In genomic region chr11:36463781-36464180, GRCh38 we compare ENCODE assay signal across 20 cellular contexts. TPM values are rescaled to one million over a fixed set of nuclear protein-coding genes. Genes with fewer than 3 reads are reported as not detected.
DNase-seq lines count a peak whose midpoint lies in the region; ATAC-seq and TF ChIP-seq lines count a peak whose summit lies in the region.
"Had no signal": no experiment of that assay in that cellular context is flagged by ENCODE, and none has a peak within 500 bp of the region (broad histone marks: within the 10 kb centered on the region; RNA-seq: fewer than 3 reads in every experiment).

No MANE protein-coding gene starts in this region.

- no peak overlapping the region for H4K12ac ChIP-seq in trophoblast cell (ENCODE audit: low read depth, low read length)

- whole genome bisulfite sequencing in trophoblast cell (ENCODE audit: extremely low coverage, insufficient coverage, insufficient read length) = no CpG with 5 or more reads among the region's 3 CpGs

- no peak overlapping the region for H2BK12ac ChIP-seq in trophoblast cell (ENCODE audit: low read length)

- H3K27me3 ChIP-seq in BJ (ENCODE audit: control insufficient read depth, insufficient read depth, low read length) (no peaks in the 10 kb centered on the region), trophoblast cell (ENCODE audit: insufficient read depth, low read length) (no peaks in the 10 kb centered on the region), upper lobe of right lung (no peaks in the 10 kb centered on the region)
- H3K27me3 ChIP-seq: brain microvascular endothelial cell, uterus had no signal

- H3K36me3 ChIP-seq in BJ (ENCODE audit: control insufficient read depth, insufficient read depth, low read length) (peaks cover 6% of the 10 kb centered on the region), trophoblast cell (ENCODE audit: control insufficient read depth in 1 of 2, insufficient read depth in 2 of 2, low read length in 2 of 2) (peaks cover 6 to 20% of the 10 kb centered on the region in 2 experiments), upper lobe of right lung (peaks cover 7% of the 10 kb centered on the region)
- H3K36me3 ChIP-seq: uterus had no signal

- H3K4me3 ChIP-seq in BJ (ENCODE audit: low read depth, low read length) = no peak overlapping the region
- H3K4me3 ChIP-seq in trophoblast cell (ENCODE audit: low read depth, low read length) = no peak overlapping the region
- H3K4me3 ChIP-seq in upper lobe of right lung = no peak overlapping the region
- H3K4me3 ChIP-seq in coronary artery = no peak overlapping the region
- H3K4me3 ChIP-seq: uterus had no signal

- peak overlapping the region; percentile 19 for H4K91ac ChIP-seq in trophoblast cell (ENCODE audit: low read depth, low read length)

- H3K23ac ChIP-seq in trophoblast cell (ENCODE audit: low read length) = no peak overlapping the region

- no peaks in the 10 kb centered on the region for H3K79me2 ChIP-seq in trophoblast cell (ENCODE audit: control insufficient read depth, insufficient read depth, low read length, poor library complexity)

- intact Hi-C loops in upper lobe of right lung (cut with DNase I) = no loop called here

- no peaks in the 10 kb centered on the region for H3K9me3 ChIP-seq in trophoblast cell (ENCODE audit: insufficient read depth, low read depth, low read length)
- no peaks in the 10 kb centered on the region for H3K9me3 ChIP-seq in upper lobe of right lung
- H3K9me3 ChIP-seq: uterus had no signal

- H3K9ac ChIP-seq in trophoblast cell (ENCODE audit: low read length) = no peak overlapping the region

- H2BK120ac ChIP-seq in trophoblast cell (ENCODE audit: insufficient read depth, low read length, poor library complexity) = peak overlapping the region; percentile 18

- no peak overlapping the region for H3K27ac ChIP-seq in trophoblast cell (ENCODE audit: low read depth, low read length)
- no peak overlapping the region for H3K27ac ChIP-seq in upper lobe of right lung
- H3K27ac ChIP-seq in coronary artery = no peak overlapping the region
- H3K27ac ChIP-seq: brain microvascular endothelial cell, uterus had no signal

- H3K79me1 ChIP-seq in trophoblast cell (ENCODE audit: low read length) = peaks cover 5% of the 10 kb centered on the region

- no peak overlapping the region for H2AK5ac ChIP-seq in trophoblast cell (ENCODE audit: low read length)

- no peak overlapping the region for H2BK5ac ChIP-seq in trophoblast cell (ENCODE audit: low read depth, low read length, poor library complexity)

- no peak overlapping the region for H3K18ac ChIP-seq in trophoblast cell (ENCODE audit: low read length)

- ATAC-seq in GM21723 (IDR thresholded peaks at IDR 0.05; ENCODE audit: unreplicated experiment) (no peak), upper lobe of right lung (no peak)

- H3K14ac ChIP-seq in trophoblast cell (ENCODE audit: low read length) = no peak overlapping the region

- CTCF ChIA-PET in BJ (lab: Yijun Ruan, JAX) = interaction anchor here (0.6 to 2.6 kb wide), 5 partner anchors 11 to 171 kb away, joined by 3 to 11 read pairs (median 4); no protein-coding TSS in a partner anchor

- H3K4me2 ChIP-seq in trophoblast cell (ENCODE audit: low read length) = no peak overlapping the region

- peak; percentile 27 for DNase-seq in BJ (ENCODE audit: low read depth)
- peak; percentile 35 for DNase-seq in NCI-H226
- DNase-seq in fibroblast of peridontal ligament (ENCODE audit: extremely low read depth) = peak; percentile 41
- no peak for DNase-seq in trophoblast cell
- DNase-seq in GM19238 (ENCODE audit: insufficient read length, low spot score) = no peak
- DNase-seq in upper lobe of right lung = no peak
- DNase-seq in coronary artery (ENCODE audit: low spot score) = no peak
- DNase-seq: ACHN; brain microvascular endothelial cell; CD4-positive, alpha-beta memory T cell; cortex of kidney; DMS53; foreskin fibroblast; kidney; NCI-H1417; NCI-H526 treated with DMSO at 0.1 percent for 48 hours; Right ventricle myocardium superior; stimulated activated CD8-positive, alpha-beta memory T cell treated with anti-CD3 and anti-CD28 coated beads, Interleukin-4, amount 100 ng/mL, for 48 hours; uterus had no signal

- no peak overlapping the region for H4K8ac ChIP-seq in trophoblast cell (ENCODE audit: low read depth, low read length)

- POLR2A ChIA-PET in BJ (lab: Charles Lee) = no interaction called here

- TF ChIP-seq CTCF in BJ (IDR thresholded peaks at IDR 0.05; ENCODE audit: insufficient read depth, low read depth, low read length) (no peak), upper lobe of right lung (IDR thresholded peaks at IDR 0.05) (no peak), coronary artery (IDR thresholded peaks at IDR 0.05) (no peak)

- H3K4me1 ChIP-seq in trophoblast cell (ENCODE audit: control insufficient read depth in 1 of 2, insufficient read depth in 2 of 2, low read length in 2 of 2) (peaks cover 6 to 9% of the 10 kb centered on the region in 2 experiments), upper lobe of right lung (no peaks in the 10 kb centered on the region)
- H3K4me1 ChIP-seq: uterus had no signal

- H2AFZ ChIP-seq in trophoblast cell (ENCODE audit: insufficient read depth, low read length, poor library complexity) = no peak overlapping the region

- no peak overlapping the region for H3K4ac ChIP-seq in trophoblast cell (ENCODE audit: low read depth, low read length)

RNA-seq across cellular contexts. Expression of gene TRAF6, which starts 46.3 kb away (rescaled TPM):
- 6.2 and 9.0 TPM in 2 replicates for polyA plus RNA-seq in BJ (2011; rRNA removed)
- polyA minus RNA-seq in BJ (2011; rRNA and poly(A)+ RNA removed) = 6.1 and 9.7 TPM in 2 replicates
- 10.6 and 12.0 TPM in 2 replicates for polyA plus RNA-seq in trophoblast cell (2013)
- 13.5 TPM for total RNA-seq in upper lobe of right lung

Comparison
In these comparisons a context has a peak if more than half of its experiments do, and no peak if none do; other contexts are left out.
1. DNase-seq: peak in BJ (single experiment), NCI-H226 (single experiment) and fibroblast of peridontal ligament (single experiment); none in trophoblast cell (0 of 2), GM19238 (single experiment), upper lobe of right lung (single experiment) and coronary artery (single experiment).